In genomic region chr4:70534886-70535285, GRCh38 we compare ENCODE assay signal across 6 cellular contexts. TPM values are rescaled to one million over a fixed set of nuclear protein-coding genes. Genes with fewer than 3 reads are reported as not detected.
"Had no signal": no experiment of that assay in that cellular context is flagged by ENCODE, and none has a peak within 500 bp of the region (broad histone marks: within the 10 kb centered on the region; RNA-seq: fewer than 3 reads in every experiment).

No MANE protein-coding gene starts in this region.

RNA-seq across cellular contexts. Expression of gene AMTN, which starts 16.5 kb away (rescaled TPM):
- polyA plus RNA-seq: fibroblast of lung, foreskin keratinocyte, heart left ventricle, heart right ventricle had no signal

RNA-seq across cellular contexts. Expression of gene AMBN, which starts 57.2 kb away (rescaled TPM):
- polyA plus RNA-seq: endothelial cell of umbilical vein, esophagus, fibroblast of lung, foreskin keratinocyte, heart left ventricle, heart right ventricle had no signal
